In the genomic region with DNA sequence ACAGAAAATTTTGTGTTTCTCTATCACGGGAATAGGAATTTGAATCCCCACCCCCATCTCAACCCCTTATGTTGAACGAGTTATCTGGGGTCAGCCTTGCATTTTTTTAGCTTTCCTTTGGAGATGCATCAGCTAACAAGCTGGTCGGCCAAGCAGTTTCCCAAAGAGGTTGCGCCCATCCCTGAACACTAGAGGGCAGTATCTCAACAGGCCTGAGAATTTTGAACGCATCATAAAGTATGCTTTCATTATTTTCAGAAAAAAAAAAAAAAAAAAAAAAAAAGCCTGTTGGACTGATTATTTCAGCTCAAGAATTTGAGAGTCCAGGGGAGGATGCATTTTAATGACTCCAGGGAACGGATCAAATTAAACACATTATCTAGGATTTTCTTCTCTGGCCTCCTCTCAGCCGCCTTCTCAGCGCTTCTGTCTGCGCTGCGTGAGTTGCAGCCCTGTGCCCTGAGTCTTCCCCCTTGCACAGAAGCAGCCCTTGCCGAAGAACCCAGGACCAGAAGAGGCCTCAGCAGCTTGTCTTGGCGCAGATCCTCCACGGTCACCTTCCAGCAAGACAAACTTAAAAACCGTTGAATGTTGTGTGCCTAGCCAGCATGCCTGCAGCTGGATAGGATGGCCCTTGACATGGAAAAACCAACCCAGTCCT, we compare ENCODE assay signal across 9 cellular contexts.
DNase-seq lines count a peak whose midpoint lies in the region; ATAC-seq and TF ChIP-seq lines count a peak whose summit lies in the region.
"Had no signal": no experiment of that assay in that cellular context is flagged by ENCODE, and none has a peak within 500 bp of the region (broad histone marks: within the 10 kb centered on the region; RNA-seq: fewer than 3 reads in every experiment).

No MANE protein-coding gene starts in this region.

- H3K4me1 Mint-ChIP-seq in activated naive CD4-positive, alpha-beta T cell treated with anti-CD3 and anti-CD28 coated beads for 36 hours (ENCODE audit: low read depth), result no peaks in the 10 kb centered on the region
- H3K4me1 Mint-ChIP-seq: activated naive CD4-positive, alpha-beta T cell treated with anti-CD3 and anti-CD28 coated beads, Interleukin-2, amount 50 U/mL, for 24 hours had no signal

- no peak overlapping the region for H3K4me3 Mint-ChIP-seq in activated naive CD4-positive, alpha-beta T cell treated with anti-CD3 and anti-CD28 coated beads for 36 hours
- H3K4me3 Mint-ChIP-seq: activated naive CD4-positive, alpha-beta T cell treated with anti-CD3 and anti-CD28 coated beads, Interleukin-2, amount 50 U/mL, for 24 hours had no signal

- H2AFZ ChIP-seq in PC-3 (ENCODE audit: low read length), result peak overlapping the region; percentile 67; the same call in 1 of the 2 replicates

- H4K20me1 ChIP-seq in PC-3 (ENCODE audit: low read length), result no peaks in the 10 kb centered on the region

- ATAC-seq in PC-3, result peak; percentile 46
- no peak for ATAC-seq in GM21367 (IDR thresholded peaks at IDR 0.05; ENCODE audit: unreplicated experiment)

- H3K9me3 ChIP-seq in PC-3 (ENCODE audit: low read length) (no peaks in the 10 kb centered on the region), uterus (no peaks in the 10 kb centered on the region)

- H3K27me3 Mint-ChIP-seq in activated naive CD4-positive, alpha-beta T cell treated with anti-CD3 and anti-CD28 coated beads for 36 hours (ENCODE audit: low read depth), result no peaks in the 10 kb centered on the region

- no TSS peak for BruUV-seq in PC-3 (replicated peaks; lab: Mats Ljungman, UMichigan)

- H3F3A ChIP-seq in PC-3 (ENCODE audit: low read length, unreplicated experiment), result no peaks in the 10 kb centered on the region

- POLR2A ChIA-PET in PC-3 (lab: Charles Lee; ENCODE audit: unreplicated experiment), result no interaction called here

- H3K27ac Mint-ChIP-seq in activated naive CD4-positive, alpha-beta T cell treated with anti-CD3 and anti-CD28 coated beads for 36 hours, result no peak overlapping the region
- H3K27ac Mint-ChIP-seq: activated naive CD4-positive, alpha-beta T cell treated with anti-CD3 and anti-CD28 coated beads, Interleukin-2, amount 50 U/mL, for 24 hours had no signal

- no peak overlapping the region for H3K9ac ChIP-seq in PC-3 (ENCODE audit: low read length)

- peak; percentile 70 for DNase-seq in ELF-1 (ENCODE audit: low read depth, low spot score)
- peak; percentile 62 for DNase-seq in HT-29 (ENCODE audit: low spot score)
- peak; percentile 66 for DNase-seq in PC-3
- peak; percentile 77 for DNase-seq in activated naive CD4-positive, alpha-beta T cell treated with anti-CD3 and anti-CD28 coated beads for 36 hours
- DNase-seq in glomerular endothelial cell (ENCODE audit: extremely low read depth, low read depth, low spot score), result peak; percentile 12
- peak; percentile 75 for DNase-seq in pons (ENCODE audit: low spot score)
- peak; percentile 37 to 50 for DNase-seq in uterus

- intact Hi-C loops in PC-3 (cut with micrococcal nuclease) (loop anchor here (2.0 kb wide), 1 partner anchor 440 kb away; no protein-coding TSS in a partner anchor), uterus (cut with DNase I; ENCODE audit: low total_unique reads) (no loop called here)
- intact Hi-C loops in activated naive CD4-positive, alpha-beta T cell treated with anti-CD3 and anti-CD28 coated beads for 36 hours (cut with micrococcal nuclease), result loop anchor here (1.0 kb wide), 2 partner anchors 423 to 441 kb away; no protein-coding TSS in a partner anchor

- H3K27me3 ChIP-seq in PC-3 (ENCODE audit: low read length) (peaks cover 12% of the 10 kb centered on the region), uterus (no peaks in the 10 kb centered on the region)

- H3K4me2 ChIP-seq in PC-3 (ENCODE audit: low read length), result peak overlapping the region; percentile 54

- TF ChIP-seq POLR2A in uterus (IDR thresholded peaks at IDR 0.05), result no peak

- no peak overlapping the region for H3K27ac ChIP-seq in PC-3 (ENCODE audit: low read length)
- H3K27ac ChIP-seq in uterus, result no peak overlapping the region

- H3K9me3 Mint-ChIP-seq in activated naive CD4-positive, alpha-beta T cell treated with anti-CD3 and anti-CD28 coated beads for 36 hours, result no peaks in the 10 kb centered on the region
- H3K9me3 Mint-ChIP-seq: activated naive CD4-positive, alpha-beta T cell treated with anti-CD3 and anti-CD28 coated beads, Interleukin-2, amount 50 U/mL, for 24 hours had no signal

- TF ChIP-seq CTCF in PC-3 (conservative IDR thresholded peaks at IDR 0.05; ENCODE audit: low read depth, low read length) (peak; percentile 83), uterus (IDR thresholded peaks at IDR 0.05) (peak; percentile 47 to 68 (median 56))

- H3K36me3 ChIP-seq in PC-3 (ENCODE audit: low read depth, low read length) (no peaks in the 10 kb centered on the region), uterus (no peaks in the 10 kb centered on the region)

- H3K4me3 ChIP-seq in PC-3 (ENCODE audit: low read length) (peak overlapping the region; percentile 50; the same call in 1 of the 2 replicates), uterus (peak overlapping the region in 1 of 2 donors; percentile 23)

- H3K4me1 ChIP-seq in PC-3 (ENCODE audit: insufficient read depth, low read length) (no peaks in the 10 kb centered on the region), uterus (no peaks in the 10 kb centered on the region)

- H3K79me2 ChIP-seq in PC-3 (ENCODE audit: low read length), result no peaks in the 10 kb centered on the region

- H3K36me3 Mint-ChIP-seq in activated naive CD4-positive, alpha-beta T cell treated with anti-CD3 and anti-CD28 coated beads for 36 hours (ENCODE audit: low read depth), result no peaks in the 10 kb centered on the region
- H3K36me3 Mint-ChIP-seq: activated naive CD4-positive, alpha-beta T cell treated with anti-CD3 and anti-CD28 coated beads, Interleukin-2, amount 50 U/mL, for 24 hours had no signal

- CTCF ChIA-PET in PC-3 (lab: Charles Lee), result interaction anchor here (0.7 kb wide), 1 partner anchor 695 kb away, joined by 11 read pairs; no protein-coding TSS in a partner anchor
- CTCF ChIA-PET in activated naive CD4-positive, alpha-beta T cell treated with anti-CD3 and anti-CD28 coated beads for 36 hours (lab: Charles Lee), result interaction anchor here (0.6 to 3.4 kb wide), 45 partner anchors 9 to 538 kb away, joined by 3 to 26 read pairs (median 4); partner anchors contain the start of gene GZMB

- H3K9me2 ChIP-seq in PC-3 (replicated peaks; ENCODE audit: low read length), result no peaks in the 10 kb centered on the region

Comparison
In these comparisons a context has a peak if more than half of its experiments do, and no peak if none do; other contexts are left out.
1. DNase-seq: peak in every context shown above with its lines; median percentile 77 in activated naive CD4-positive, alpha-beta T cell treated with anti-CD3 and anti-CD28 coated beads for 36 hours; 75 in pons; 70 in ELF-1; 66 in PC-3; 62 in HT-29; 44 in uterus; 12 in glomerular endothelial cell.